In genomic region chr9:72753261-72753893, GRCh38 we compare ENCODE assay signal across 1 cellular context.
TF ChIP-seq lines count a peak whose summit lies in the region.

No MANE protein-coding gene starts in this region.

TF ChIP-seq in A549, 52 proteins besides CTCF, POLR2A, EP300 and RAD21 (continued from another document):
- TF ChIP-seq ELK1 (IDR thresholded peaks at IDR 0.05; ENCODE audit: low read depth, low read length) (no peak), CBX8 (IDR thresholded peaks at IDR 0.05) (no peak), MAFK (IDR thresholded peaks at IDR 0.05; ENCODE audit: partially characterized antibody) (peak; percentile 79), JUNB (IDR thresholded peaks at IDR 0.05) (no peak), SMC3 (IDR thresholded peaks at IDR 0.05) (peak; percentile 74), GATA3 (IDR thresholded peaks at IDR 0.05; ENCODE audit: borderline replicate concordance) (no peak), SREBF2 (IDR thresholded peaks at IDR 0.05) (no peak), CBX2 (IDR thresholded peaks at IDR 0.05; ENCODE audit: borderline replicate concordance, low read depth) (no peak)
